Comparison of ENCODE assay signal across 15 cellular contexts in genomic region chr3:49552087-49552486, GRCh38. TPM values are rescaled to one million over a fixed set of nuclear protein-coding genes. Genes with fewer than 3 reads are reported as not detected.
"Had no signal": no experiment of that assay in that cellular context is flagged by ENCODE, and none has a peak within 500 bp of the region (broad histone marks: within the 10 kb centered on the region; RNA-seq: fewer than 3 reads in every experiment).

No MANE protein-coding gene starts in this region.

- H3K27me3 ChIP-seq: adrenal gland, esophagus muscularis mucosa had no signal

- ATAC-seq: activated CD8-positive, alpha-beta T cell treated with anti-CD3 and anti-CD28 coated beads for 36 hours; activated T-cell treated with anti-CD3 and anti-CD28 coated beads, Interleukin-2, amount 50 U/mL, for 72 hours; mucosa of descending colon; naive thymus-derived CD4-positive, alpha-beta T cell had no signal

- H3K9me3 Mint-ChIP-seq: activated CD8-positive, alpha-beta T cell treated with anti-CD3 and anti-CD28 coated beads for 36 hours; activated T-cell treated with anti-CD3 and anti-CD28 coated beads, Interleukin-2, amount 50 U/mL, for 72 hours; memory B cell had no signal

- H3K9me3 ChIP-seq: adrenal gland, esophagus muscularis mucosa, left ventricle myocardium inferior, mucosa of descending colon, SJCRH30, stomach, thoracic aorta had no signal

- DNase-seq: activated CD4-positive, CD25-positive, alpha-beta regulatory T cell treated with anti-CD3 and anti-CD28 coated beads, Interleukin-2, amount 50 U/mL, for 72 hours; activated CD8-positive, alpha-beta T cell treated with anti-CD3 and anti-CD28 coated beads for 36 hours; activated T-cell treated with anti-CD3 and anti-CD28 coated beads, Interleukin-2, amount 50 U/mL, for 72 hours; adrenal gland; hypothalamus; left ventricle myocardium inferior; mucosa of descending colon; naive thymus-derived CD4-positive, alpha-beta T cell; SJCRH30; stimulated activated CD4-positive, alpha-beta T cell treated with anti-CD3 and anti-CD28 coated beads, Interleukin-12 subunit alpha, Interleukin-12 subunit beta, amount 100 ng/mL, for 4 hours; stimulated activated CD4-positive, alpha-beta T cell treated with anti-CD3 and anti-CD28 coated beads, Interleukin-2, amount 100 ng/mL, for 24 hours; stomach had no signal

- H3K27ac Mint-ChIP-seq: activated CD8-positive, alpha-beta T cell treated with anti-CD3 and anti-CD28 coated beads for 36 hours; activated T-cell treated with anti-CD3 and anti-CD28 coated beads, Interleukin-2, amount 50 U/mL, for 72 hours; memory B cell had no signal

- H3K4me1 ChIP-seq: SJCRH30 had no signal

- H3K36me3 Mint-ChIP-seq: memory B cell had no signal

- H3K27ac ChIP-seq: adrenal gland, esophagus muscularis mucosa, left ventricle myocardium inferior, SJCRH30, stomach, thoracic aorta had no signal

- H3K4me3 ChIP-seq: adrenal gland, esophagus muscularis mucosa, left ventricle myocardium inferior, mucosa of descending colon, SJCRH30, stomach, thoracic aorta had no signal

- H3K36me3 ChIP-seq: adrenal gland, esophagus muscularis mucosa, left ventricle myocardium inferior, SJCRH30, stomach, thoracic aorta had no signal

- H3K4me3 Mint-ChIP-seq: activated CD8-positive, alpha-beta T cell treated with anti-CD3 and anti-CD28 coated beads for 36 hours; memory B cell had no signal

RNA-seq across cellular contexts. Expression of gene BSN, which starts 2.2 kb away (rescaled TPM):
- polyA plus RNA-seq: naive thymus-derived CD4-positive, alpha-beta T cell had no signal
